8 cellular contexts compared by ENCODE assay signal in the genomic region with DNA sequence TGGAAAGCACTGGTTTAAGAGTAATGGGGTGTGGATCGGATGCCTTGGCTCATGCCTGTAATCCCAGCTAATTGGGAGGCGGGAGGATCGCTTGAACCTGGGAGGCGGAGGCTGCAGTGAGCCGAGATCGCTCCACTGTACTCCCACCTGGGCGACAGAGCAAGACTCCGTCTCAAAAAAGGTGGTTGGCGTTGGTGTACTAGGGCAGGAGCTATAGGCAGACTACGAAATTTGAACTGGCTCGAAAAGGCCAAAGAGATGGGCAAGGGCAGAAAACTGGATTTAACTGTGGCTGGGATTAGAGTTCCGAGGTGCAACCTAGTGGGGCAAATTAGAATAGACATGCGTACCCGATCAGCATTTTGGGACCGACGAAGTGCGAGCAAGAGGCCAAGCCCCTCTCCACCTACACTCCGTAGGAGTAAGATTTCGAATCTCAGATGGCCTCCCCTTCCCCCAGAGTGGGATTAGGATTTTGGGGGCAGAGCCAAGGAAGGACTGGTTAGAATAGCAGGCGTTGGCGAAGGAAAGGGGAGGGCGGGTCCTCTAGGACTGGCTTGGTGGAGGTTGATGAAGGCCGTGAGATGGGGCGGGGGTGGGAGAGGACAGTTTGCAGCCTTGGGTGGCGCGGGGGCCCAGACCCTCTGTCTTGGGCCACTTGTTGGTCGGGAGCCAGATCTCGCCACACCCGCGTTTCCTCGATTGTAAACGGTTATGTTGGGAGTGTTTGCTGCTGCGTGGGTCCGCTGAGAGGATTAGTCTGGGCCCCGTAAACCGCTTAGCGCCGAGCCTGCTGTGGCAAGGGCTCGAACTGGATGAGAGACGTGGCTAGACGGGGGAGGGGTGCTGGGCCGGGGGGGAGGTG. TPM values are rescaled to one million over a fixed set of nuclear protein-coding genes. Genes with fewer than 3 reads are reported as not detected.
DNase-seq lines count a peak whose midpoint lies in the region; ATAC-seq and TF ChIP-seq lines count a peak whose summit lies in the region.

No MANE protein-coding gene starts in this region.

- 42 to 45% methylated on average over 42 of the region's 42 CpGs for WGBS in heart right ventricle, 2 donors

- ATAC-seq in GM23338 (peak; percentile 12), heart right ventricle (no peak), GM21367 (IDR thresholded peaks at IDR 0.05; ENCODE audit: unreplicated experiment) (no peak), HG02970 (IDR thresholded peaks at IDR 0.05; ENCODE audit: low FRiP score, unreplicated experiment) (no peak), GM21786 (IDR thresholded peaks at IDR 0.05; ENCODE audit: unreplicated experiment) (no peak)
- no peak for ATAC-seq in activated T-cell treated with anti-CD3 and anti-CD28 coated beads, Interleukin-2, amount 50 U/mL, for 72 hours (replicated peaks in 1 of 2)

- H3K4me2 ChIP-seq in GM23338, result peak overlapping the region; percentile 95

- no peaks in the 10 kb centered on the region for H3K9me2 ChIP-seq in GM23338 (ENCODE audit: insufficient read depth)

- no peak for DNase-seq in BE2C
- DNase-seq in GM23338 (ENCODE audit: low spot score), result peak; percentile 50
- no peak for DNase-seq in activated T-cell treated with anti-CD3 and anti-CD28 coated beads, Interleukin-2, amount 50 U/mL, for 72 hours
- peak in 1 of 2 donors; percentile 55 for DNase-seq in heart right ventricle
- DNase-seq in retinal pigment epithelial cell (ENCODE audit: low read depth), result peak; percentile 81

- H3K27ac Mint-ChIP-seq in GM23338, result peak overlapping the region; percentile 85
- H3K27ac Mint-ChIP-seq in activated T-cell treated with anti-CD3 and anti-CD28 coated beads, Interleukin-2, amount 50 U/mL, for 72 hours, result peak overlapping the region; percentile 7

- peak overlapping the region; percentile 70 for H3K4me3 ChIP-seq in BE2C (ENCODE audit: low read depth, low read length)
- peak overlapping the region; percentile 83 for H3K4me3 ChIP-seq in GM23338
- H3K4me3 ChIP-seq in heart right ventricle, result peak overlapping the region; percentile 57 to 84 (median 72)
- peak overlapping the region; percentile 77 for H3K4me3 ChIP-seq in retinal pigment epithelial cell (ENCODE audit: low read length)

- peaks cover 28% of the 10 kb centered on the region for H3K36me3 Mint-ChIP-seq in GM23338 (ENCODE audit: low read depth)
- peaks cover 5 to 11% of the 10 kb centered on the region in 2 donors for H3K36me3 Mint-ChIP-seq in activated T-cell treated with anti-CD3 and anti-CD28 coated beads, Interleukin-2, amount 50 U/mL, for 72 hours (ENCODE audit: insufficient read depth in 2 of 2)

- intact Hi-C loops in heart right ventricle (cut with DNase I), result loop anchor here in 4 of 10 donors (1.0 kb wide), 1 partner anchor 15 kb away; no protein-coding TSS in a partner anchor

- H3F3A ChIP-seq in GM23338 (replicated peaks; ENCODE audit: low read depth), result peaks cover 20% of the 10 kb centered on the region

- peak overlapping the region; percentile 88 for H3K4me3 Mint-ChIP-seq in GM23338
- peak overlapping the region; percentile 97 for H3K4me3 Mint-ChIP-seq in activated T-cell treated with anti-CD3 and anti-CD28 coated beads, Interleukin-2, amount 50 U/mL, for 72 hours

- H3K27me3 Mint-ChIP-seq in GM23338 (ENCODE audit: insufficient read depth, low read depth, poor library complexity), result peaks cover 33% of the 10 kb centered on the region
- H3K27me3 Mint-ChIP-seq in activated T-cell treated with anti-CD3 and anti-CD28 coated beads, Interleukin-2, amount 50 U/mL, for 72 hours (ENCODE audit: low read depth), result no peaks in the 10 kb centered on the region

- H3K36me3 ChIP-seq in BE2C (peaks cover 6% of the 10 kb centered on the region; the same call in 1 of the 2 replicates), GM23338 (ENCODE audit: insufficient read depth) (no peaks in the 10 kb centered on the region), heart right ventricle (peaks cover 0 to 46% (median 19%) of the 10 kb centered on the region in 9 donors)

- no peaks in the 10 kb centered on the region; the same call in 2 of the 3 replicates for H3K9me3 Mint-ChIP-seq in GM23338
- H3K9me3 Mint-ChIP-seq in activated T-cell treated with anti-CD3 and anti-CD28 coated beads, Interleukin-2, amount 50 U/mL, for 72 hours, result no peaks in the 10 kb centered on the region

- no peak for TF ChIP-seq CTCF in BE2C (IDR thresholded peaks at IDR 0.05; ENCODE audit: low read depth, low read length)
- TF ChIP-seq CTCF in GM23338 (conservative IDR thresholded peaks at IDR 0.05; ENCODE audit: low read depth in 2 of 2), result no peak
- no peak for TF ChIP-seq CTCF in heart right ventricle (IDR thresholded peaks at IDR 0.05)
- TF ChIP-seq CTCF in retinal pigment epithelial cell (conservative IDR thresholded peaks at IDR 0.05; ENCODE audit: low read depth, low read length), result peak; percentile 11

- H3K27me3 ChIP-seq in BE2C (no peaks in the 10 kb centered on the region), GM23338 (ENCODE audit: insufficient read depth) (peaks cover 8% of the 10 kb centered on the region), heart right ventricle (no peaks in the 10 kb centered on the region)

- H3K4me1 ChIP-seq in BE2C (no peaks in the 10 kb centered on the region), GM23338 (ENCODE audit: insufficient read depth) (peaks cover 11% of the 10 kb centered on the region; the same call in 1 of the 2 replicates), heart right ventricle (peaks cover 11 to 47% (median 39%) of the 10 kb centered on the region in 9 donors)

- H4K20me1 ChIP-seq in GM23338 (replicated peaks; ENCODE audit: insufficient read depth), result peaks cover 3% of the 10 kb centered on the region

- H3K27ac ChIP-seq in GM23338 (ENCODE audit: low read depth) (peak overlapping the region; percentile 100), heart right ventricle (peak overlapping the region; percentile 81 to 99 (median 98))

- H2AFZ ChIP-seq in GM23338, result peak overlapping the region; percentile 72

- H3K4me1 Mint-ChIP-seq in GM23338, result peaks cover 24% of the 10 kb centered on the region
- peaks cover 25% of the 10 kb centered on the region for H3K4me1 Mint-ChIP-seq in activated T-cell treated with anti-CD3 and anti-CD28 coated beads, Interleukin-2, amount 50 U/mL, for 72 hours (ENCODE audit: low read depth)

- H3K79me2 ChIP-seq in GM23338 (replicated peaks; ENCODE audit: insufficient read depth), result no peaks in the 10 kb centered on the region

- no peaks in the 10 kb centered on the region for H3K9me3 ChIP-seq in BE2C
- H3K9me3 ChIP-seq in heart right ventricle, result no peaks in the 10 kb centered on the region

TF ChIP-seq in GM23338, 12 proteins besides CTCF, POLR2A, EP300 and RAD21:
- no peak for TF ChIP-seq ZNF331 (CRISPR knock-in tag; IDR thresholded peaks at IDR 0.05; ENCODE audit: low read depth)
- TF ChIP-seq NANOG (IDR thresholded peaks at IDR 0.05; ENCODE audit: borderline replicate concordance), result no peak

RNA-seq across cellular contexts. Expression of a gene that starts 2.0 kb away (rescaled TPM):
- 19.8 TPM for polyA plus RNA-seq in BE2C (2012; ENCODE audit: insufficient read depth, insufficient read length, low read depth)
- 1.7 and 2.9 TPM in 2 replicates for total RNA-seq in GM23338 (2014; rRNA removed; shearing (Covaris generic))
- polyA plus RNA-seq in GM23338 (2016; fragmentation: Nextera tagmentation; extraction: Ambion mirVana) (10.2 and 12.7 TPM in 2 replicates), heart right ventricle (10 to 100 TPM; 13.7 to 16.4 TPM)
- 10 to 100 TPM; 19.7 to 21.4 TPM for total RNA-seq in activated T-cell treated with anti-CD3 and anti-CD28 coated beads, Interleukin-2, amount 50 U/mL, for 72 hours
- total RNA-seq in heart right ventricle, result 10 to 100 TPM in 8 of 10 donors, 1 to 10 TPM in 2; 9.2 to 14.2 (median 11.6) TPM

RNA-seq across cellular contexts. Expression of a gene that starts 16.4 kb away (rescaled TPM):
- 21.8 TPM for polyA plus RNA-seq in BE2C (2012; ENCODE audit: insufficient read depth, insufficient read length, low read depth)
- total RNA-seq in GM23338 (2014; rRNA removed; shearing (Covaris generic)), result 14.5 and 17.3 TPM in 2 replicates
- 15.0 and 15.3 TPM in 2 replicates for polyA plus RNA-seq in GM23338 (2016; fragmentation: Nextera tagmentation; extraction: Ambion mirVana)
- total RNA-seq in activated T-cell treated with anti-CD3 and anti-CD28 coated beads, Interleukin-2, amount 50 U/mL, for 72 hours, result 10 to 100 TPM; 51.6 to 51.7 TPM
- total RNA-seq in heart right ventricle, result 10 to 100 TPM; 14.2 to 28.7 (median 17.4) TPM
- 10 to 100 TPM; 15.8 to 31.1 TPM for polyA plus RNA-seq in heart right ventricle

RNA-seq across cellular contexts. Expression of a gene that starts 37.0 kb away (rescaled TPM):
- 1.1 TPM for polyA plus RNA-seq in BE2C (2012; ENCODE audit: insufficient read depth, insufficient read length, low read depth)
- 0.58 TPM in 1 of 2 replicates, not detected in the other for total RNA-seq in GM23338 (2014; rRNA removed; shearing (Covaris generic))
- polyA plus RNA-seq in GM23338 (2016; fragmentation: Nextera tagmentation; extraction: Ambion mirVana), result 0.08 TPM in 1 of 2 replicates, not detected in the other
- 1 to 10 TPM; 1.8 to 3.0 TPM for total RNA-seq in activated T-cell treated with anti-CD3 and anti-CD28 coated beads, Interleukin-2, amount 50 U/mL, for 72 hours
- 10 to 100 TPM in 3 of 10 donors, 1 to 10 TPM in 7; 4.5 to 18.6 (median 6.9) TPM for total RNA-seq in heart right ventricle
- polyA plus RNA-seq in heart right ventricle, result 1 to 10 TPM; 1.7 to 5.4 TPM

RNA-seq across cellular contexts. Expression of a gene that starts 41.7 kb away (rescaled TPM):
- 17.0 TPM for polyA plus RNA-seq in BE2C (2012; ENCODE audit: insufficient read depth, insufficient read length, low read depth)
- 27.8 and 31.9 TPM in 2 replicates for total RNA-seq in GM23338 (2014; rRNA removed; shearing (Covaris generic))
- polyA plus RNA-seq in GM23338 (2016; fragmentation: Nextera tagmentation; extraction: Ambion mirVana) (23.4 and 25.8 TPM in 2 replicates), heart right ventricle (1 to 10 TPM; 4.1 to 6.0 TPM)
- 10 to 100 TPM; 41.4 to 59.2 TPM for total RNA-seq in activated T-cell treated with anti-CD3 and anti-CD28 coated beads, Interleukin-2, amount 50 U/mL, for 72 hours
- 1 to 10 TPM; 2.4 to 5.5 (median 3.5) TPM for total RNA-seq in heart right ventricle

RNA-seq across cellular contexts. Expression of a gene that starts 59.3 kb away (rescaled TPM):
- 0.20 TPM for polyA plus RNA-seq in BE2C (2012; ENCODE audit: insufficient read depth, insufficient read length, low read depth)
- total RNA-seq in GM23338 (2014; rRNA removed; shearing (Covaris generic)), result 0.28 TPM in 1 of 2 replicates, not detected in the other
- polyA plus RNA-seq in GM23338 (2016; fragmentation: Nextera tagmentation; extraction: Ambion mirVana), result not detected in 2 replicates
- not detected for total RNA-seq in activated T-cell treated with anti-CD3 and anti-CD28 coated beads, Interleukin-2, amount 50 U/mL, for 72 hours
- total RNA-seq in heart right ventricle, result 1 to 10 TPM in 3 of 10 donors, under 1 TPM in 7; 0.28 to 2.3 (median 0.59) TPM
- under 1 TPM; 0.22 to 0.51 TPM for polyA plus RNA-seq in heart right ventricle

Comparison
In these comparisons a context has a peak if more than half of its experiments do, and no peak if none do; other contexts are left out.
1. DNase-seq: peak in GM23338 (single experiment) and retinal pigment epithelial cell (single experiment); none in BE2C (single experiment) and activated T-cell treated with anti-CD3 and anti-CD28 coated beads, Interleukin-2, amount 50 U/mL, for 72 hours (0 of 2).
2. Peak in every context shown above with its lines, with median percentiles within 50 percentile points of each other: H3K4me3 ChIP-seq.